In the genomic region with DNA sequence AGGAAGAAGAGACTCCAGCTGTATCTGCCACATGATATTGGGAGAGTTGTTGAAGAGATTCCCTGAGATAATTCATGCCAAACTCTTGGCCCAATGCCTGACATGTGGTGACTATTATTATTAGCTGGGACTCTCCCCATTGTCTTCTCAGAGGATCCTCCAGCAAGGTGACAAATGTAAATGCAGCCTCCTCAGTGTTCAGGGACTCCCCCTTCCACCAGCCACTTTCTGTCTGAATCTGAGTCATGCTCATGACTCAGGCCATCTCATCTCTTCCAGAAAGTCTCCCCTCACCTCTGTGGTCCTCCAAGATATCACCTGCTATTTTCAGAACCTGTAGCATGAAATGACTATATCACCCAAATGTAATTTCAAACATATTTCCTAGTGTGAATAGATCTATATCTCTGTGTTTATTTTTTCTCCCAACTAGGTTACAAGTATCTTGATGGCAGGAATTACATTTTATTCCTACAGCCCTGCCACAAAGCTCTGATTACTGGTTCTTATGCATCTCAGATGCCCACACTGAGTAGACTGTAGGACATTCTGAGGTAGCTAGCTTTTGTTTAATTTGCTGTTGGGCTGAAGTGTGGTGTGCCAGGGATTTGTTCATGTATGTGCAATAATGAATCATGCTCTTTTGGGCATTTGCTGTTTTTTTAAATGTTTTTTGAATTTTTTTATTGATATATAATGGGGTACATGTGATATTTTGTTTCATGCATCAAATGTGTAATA, we compare ENCODE assay signal across 9 cellular contexts.
DNase-seq lines count a peak whose midpoint lies in the region; ATAC-seq and TF ChIP-seq lines count a peak whose summit lies in the region.
"Had no signal": no experiment of that assay in that cellular context is flagged by ENCODE, and none has a peak within 500 bp of the region (broad histone marks: within the 10 kb centered on the region; RNA-seq: fewer than 3 reads in every experiment).

No MANE protein-coding gene starts in this region.

- no peak for TF ChIP-seq POLR2A in sigmoid colon (IDR thresholded peaks at IDR 0.05)

- no peak overlapping the region for H3K4me3 ChIP-seq in sigmoid colon
- H3K4me3 ChIP-seq in colonic mucosa, result no peak overlapping the region
- no peak overlapping the region for H3K4me3 ChIP-seq in right atrium auricular region
- H3K4me3 ChIP-seq: BLaER1 had no signal

- H3K4me1 ChIP-seq in sigmoid colon (peaks cover 0 to 3% (median under 1%) of the 10 kb centered on the region in 4 donors), colonic mucosa (no peaks in the 10 kb centered on the region), right atrium auricular region (peaks cover 0 to 3% of the 10 kb centered on the region in 2 donors)

- H3K36me3 ChIP-seq in sigmoid colon (no peaks in the 10 kb centered on the region), colonic mucosa (no peaks in the 10 kb centered on the region), right atrium auricular region (no peaks in the 10 kb centered on the region)
- H3K36me3 ChIP-seq: BLaER1 had no signal

- peak; percentile 71 for DNase-seq in activated naive CD4-positive, alpha-beta T cell treated with Interleukin-2 at 50 U/mL for 16 hours
- no peak for DNase-seq in activated naive CD4-positive, alpha-beta T cell (lab: John Stamatoyannopoulos, UW)
- DNase-seq in activated CD8-positive, alpha-beta memory T cell treated with anti-CD3 and anti-CD28 coated beads, Interleukin-2, amount 50 U/mL, for 4 hours, result peak; percentile 24
- peak; percentile 77 for DNase-seq in stimulated activated CD4-positive, alpha-beta T cell treated with anti-CD3 and anti-CD28 coated beads, Interleukin-15, amount 100 ng/mL, for 24 hours
- DNase-seq in sigmoid colon, result no peak
- DNase-seq in colonic mucosa, result no peak
- no peak for DNase-seq in right atrium auricular region (ENCODE audit: low spot score)

- intact Hi-C loops in sigmoid colon (cut with DNase I) (no loop called here), colonic mucosa (cut with DNase I) (no loop called here)

- TF ChIP-seq CTCF in sigmoid colon (IDR thresholded peaks at IDR 0.05) (no peak), colonic mucosa (IDR thresholded peaks at IDR 0.05) (no peak), right atrium auricular region (IDR thresholded peaks at IDR 0.05) (no peak)

- no peak overlapping the region for H3K9ac ChIP-seq in colonic mucosa (ENCODE audit: low read depth in 2 of 2, low read length in 2 of 2)
- H3K9ac ChIP-seq: BLaER1 had no signal

- no peak for TF ChIP-seq EP300 in sigmoid colon (IDR thresholded peaks at IDR 0.05)

- H3K27me3 ChIP-seq in sigmoid colon, result no peaks in the 10 kb centered on the region
- no peaks in the 10 kb centered on the region for H3K27me3 ChIP-seq in colonic mucosa
- no peaks in the 10 kb centered on the region for H3K27me3 ChIP-seq in right atrium auricular region
- H3K27me3 ChIP-seq: BLaER1 had no signal

- H3K27ac ChIP-seq in sigmoid colon (no peak overlapping the region), colonic mucosa (no peak overlapping the region), right atrium auricular region (no peak overlapping the region)
- H3K27ac ChIP-seq: BLaER1 had no signal

- peak; percentile 82 for ATAC-seq in HG03159 (IDR thresholded peaks at IDR 0.05; ENCODE audit: unreplicated experiment)

- H3K9me3 ChIP-seq in sigmoid colon (no peaks in the 10 kb centered on the region), colonic mucosa (no peaks in the 10 kb centered on the region), right atrium auricular region (no peaks in the 10 kb centered on the region)
- H3K9me3 ChIP-seq: BLaER1 had no signal

Comparison
In these comparisons a context has a peak if more than half of its experiments do, and no peak if none do; other contexts are left out.
1. DNase-seq: peak in activated naive CD4-positive, alpha-beta T cell treated with Interleukin-2 at 50 U/mL for 16 hours (single experiment), activated CD8-positive, alpha-beta memory T cell treated with anti-CD3 and anti-CD28 coated beads, Interleukin-2, amount 50 U/mL, for 4 hours (single experiment) and stimulated activated CD4-positive, alpha-beta T cell treated with anti-CD3 and anti-CD28 coated beads, Interleukin-15, amount 100 ng/mL, for 24 hours (single experiment); none in activated naive CD4-positive, alpha-beta T cell (0 of 4), sigmoid colon (single experiment), colonic mucosa (single experiment) and right atrium auricular region (single experiment).